ENCODE assay signal across 9 cellular contexts in genomic region chr17:77453613-77454559, GRCh38.
A peak's percentile ranks its signal among the peaks of the same experiment; 100 is the strongest.
DNase-seq lines count a peak whose midpoint lies in the region; ATAC-seq, FAIRE-seq and TF ChIP-seq lines count a peak whose summit lies in the region.
"Had no signal": no experiment of that assay in that cellular context is flagged by ENCODE, and none has a peak within 500 bp of the region (broad histone marks: within the 10 kb centered on the region; RNA-seq: fewer than 3 reads in every experiment).

No MANE protein-coding gene starts in this region.

- H3K4me3 ChIP-seq in epithelial cell of esophagus (ENCODE audit: low read length) (peak overlapping the region; percentile 21), small intestine (ENCODE audit: low read depth in 1 of 2, low read length in 2 of 2) (peak overlapping the region; percentile 46 to 82), tibial artery (peak overlapping the region in 1 of 2 donors; percentile 12), lower leg skin (ENCODE audit: low read depth, poor library complexity, severe bottlenecking) (no peak overlapping the region)

- DNase-seq in GM19238 (ENCODE audit: insufficient read length, low spot score) = peak; percentile 58
- peak in 1 of 3 donors; percentile 37 for DNase-seq in T-helper 17 cell
- peak; percentile 86 for DNase-seq in epithelial cell of esophagus (ENCODE audit: low read depth)
- peak; percentile 96 for DNase-seq in small intestine
- no peak for DNase-seq in tibial artery
- no peak for DNase-seq in sciatic nerve (ENCODE audit: low spot score)
- no peak for DNase-seq in lower leg skin (ENCODE audit: low spot score in 2 of 2)
- no peak for DNase-seq in SW480 (ENCODE audit: low spot score)

- TF ChIP-seq CTCF in epithelial cell of esophagus (IDR thresholded peaks at IDR 0.05; ENCODE audit: insufficient read depth, low read depth, low read length, missing control alignments) = no peak
- TF ChIP-seq CTCF in tibial artery (IDR thresholded peaks at IDR 0.05) = no peak
- no peak for TF ChIP-seq CTCF in lower leg skin (IDR thresholded peaks at IDR 0.05)

- H3K27me3 Mint-ChIP-seq in T-helper 17 cell = no peaks in the 10 kb centered on the region

- H3K9me3 ChIP-seq in T-helper 17 cell (ENCODE audit: control insufficient read depth, low read length, poor library complexity, severe bottlenecking) = no peaks in the 10 kb centered on the region
- no peaks in the 10 kb centered on the region for H3K9me3 ChIP-seq in small intestine (ENCODE audit: control insufficient read depth, low read depth)
- no peaks in the 10 kb centered on the region for H3K9me3 ChIP-seq in tibial artery

- peak; percentile 41 for ATAC-seq in T-helper 17 cell
- no peak for ATAC-seq in sciatic nerve

- intact Hi-C loops in tibial artery (cut with DNase I; ENCODE audit: low total_unique reads) = no loop called here
- intact Hi-C loops in sciatic nerve (cut with DNase I) = no loop called here
- intact Hi-C loops in lower leg skin (cut with DNase I; ENCODE audit: low total_unique reads) = no loop called here

- no peak for FAIRE-seq in small intestine (lab: Jason Lieb, UNC)

- peaks cover 63% of the 10 kb centered on the region for H3K4me1 Mint-ChIP-seq in T-helper 17 cell

- H3K27me3 ChIP-seq in small intestine (ENCODE audit: control insufficient read depth in 2 of 2, insufficient read depth in 2 of 2, low read length in 2 of 2) (no peaks in the 10 kb centered on the region), tibial artery (no peaks in the 10 kb centered on the region)

- peaks cover 12% of the 10 kb centered on the region for H3K36me3 Mint-ChIP-seq in T-helper 17 cell (ENCODE audit: low read depth)

- H3K27ac ChIP-seq in small intestine (ENCODE audit: low read depth in 1 of 2, low read length in 1 of 2) (peak overlapping the region; percentile 76 to 89), tibial artery (no peak overlapping the region)
- H3K27ac ChIP-seq: KMS-11 had no signal

- H3K4me3 Mint-ChIP-seq in T-helper 17 cell = peak overlapping the region; percentile 96

- H3K4me1 ChIP-seq in small intestine (ENCODE audit: control insufficient read depth in 2 of 2, insufficient read depth in 1 of 2, low read depth in 1 of 2, low read length in 1 of 2) = peaks cover 8 to 16% of the 10 kb centered on the region in 2 donors
- peaks cover 3 to 89% (median 43%) of the 10 kb centered on the region in 4 donors for H3K4me1 ChIP-seq in tibial artery

- 23 to 42% (median 36%) methylated on average over 29 of the region's 29 CpGs for WGBS in small intestine, 3 donors
- 39 to 48% methylated on average over 25 to 29 of the region's 29 CpGs for WGBS in lower leg skin, 2 donors

- peak overlapping the region; percentile 99 for H3K27ac Mint-ChIP-seq in T-helper 17 cell

- H3K36me3 ChIP-seq in small intestine (ENCODE audit: control insufficient read depth in 2 of 2, insufficient read depth in 2 of 2, low read length in 2 of 2) (no peaks in the 10 kb centered on the region), tibial artery (no peaks in the 10 kb centered on the region)

- no peak for TF ChIP-seq POLR2A in lower leg skin (IDR thresholded peaks at IDR 0.05)

Comparison
In these comparisons a context has a peak if more than half of its experiments do, and no peak if none do; other contexts are left out.
1. DNase-seq: peak in GM19238 (single experiment), epithelial cell of esophagus (single experiment) and small intestine (single experiment); none in tibial artery (0 of 2), sciatic nerve (single experiment), lower leg skin (0 of 2) and SW480 (single experiment).
2. H3K27ac ChIP-seq: peak in small intestine (2 of 2); none in tibial artery (0 of 2).